22 cellular contexts compared by ENCODE assay signal in the genomic region with DNA sequence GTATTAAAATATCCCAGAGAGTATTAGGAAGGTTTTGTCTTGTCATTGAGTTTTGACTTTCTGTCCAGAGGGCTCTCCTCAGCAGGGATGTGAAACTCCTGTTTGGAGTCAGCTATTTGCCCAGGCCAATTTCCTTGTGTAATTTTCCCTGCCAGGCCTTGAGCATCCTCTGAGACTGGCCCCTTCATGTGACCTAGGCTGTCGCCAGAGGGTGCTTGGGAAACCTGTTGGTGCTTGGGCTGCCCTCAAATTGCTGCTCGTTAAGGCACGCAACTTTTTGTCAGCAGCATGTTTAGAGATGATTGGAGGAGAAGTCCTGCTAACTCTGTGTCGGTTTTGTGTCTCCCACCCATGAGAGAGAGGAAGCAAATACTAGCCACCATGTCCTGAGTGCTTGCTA. TPM values are rescaled to one million over a fixed set of nuclear protein-coding genes. Genes with fewer than 3 reads are reported as not detected.
DNase-seq lines count a peak whose midpoint lies in the region; ATAC-seq, FAIRE-seq and TF ChIP-seq lines count a peak whose summit lies in the region.
"Had no signal": no experiment of that assay in that cellular context is flagged by ENCODE, and none has a peak within 500 bp of the region (broad histone marks: within the 10 kb centered on the region; RNA-seq: fewer than 3 reads in every experiment).

No MANE protein-coding gene starts in this region.

- H3K4me1 Mint-ChIP-seq in activated naive CD4-positive, alpha-beta T cell treated with anti-CD3 and anti-CD28 coated beads for 36 hours (ENCODE audit: low read depth), result peaks cover 20% of the 10 kb centered on the region

- in situ Hi-C loops in GM12878 (cut with MboI), result no loop called here

- no peak for TF ChIP-seq EP300 in GM12878 (IDR thresholded peaks at IDR 0.05; ENCODE audit: borderline replicate concordance in 1 of 2, control insufficient read depth in 1 of 2, low read depth in 2 of 2, low read length in 2 of 2)

- FAIRE-seq in GM12878 (lab: Jason Lieb, UNC), result peak; percentile 59
- FAIRE-seq: RCC 7860 had no signal

- H3K4me2 ChIP-seq in GM12878 (ENCODE audit: control insufficient read depth, insufficient read depth), result peak overlapping the region; percentile 4; the same call in 1 of the 2 replicates

- no peak for TF ChIP-seq RAD21 in GM12878 (IDR thresholded peaks at IDR 0.05; ENCODE audit: insufficient read depth, low read depth, low read length)

- RAD21 ChIA-PET in GM12878 (lab: Charles Lee; ENCODE audit: unreplicated experiment), result no interaction called here

- no peaks in the 10 kb centered on the region; the same call in 2 of the 3 replicates for H3K9me3 ChIP-seq in GM12878 (replicated peaks; ENCODE audit: control insufficient read depth, insufficient read depth, low read length)
- H3K9me3 ChIP-seq: SJSA1, upper lobe of left lung had no signal

- intact Hi-C loops in GM12878 (cut with micrococcal nuclease; ENCODE audit: unreplicated experiment), result no loop called here
- intact Hi-C loops in activated naive CD4-positive, alpha-beta T cell treated with anti-CD3 and anti-CD28 coated beads for 36 hours (cut with micrococcal nuclease), result no loop called here

- H3K27ac ChIP-seq in GM12878 (ENCODE audit: control insufficient read depth, insufficient read depth), result no peak overlapping the region
- H3K27ac ChIP-seq: SJSA1, upper lobe of left lung had no signal

- H3K4me3 Mint-ChIP-seq in activated naive CD4-positive, alpha-beta T cell treated with anti-CD3 and anti-CD28 coated beads for 36 hours, result no peak overlapping the region
- H3K4me3 Mint-ChIP-seq: activated CD4-positive, alpha-beta memory T cell treated with anti-CD3 and anti-CD28 coated beads, Interleukin-2, amount 10 ng/mL, durations not matched to agents 7 days and 5 days; memory B cell had no signal

- CTCF ChIA-PET in GM12878 (lab: Yijun Ruan, JAX), result interaction anchor here (1.0 to 1.4 kb wide), 2 partner anchors 12 to 84 kb away, joined by 3 to 5 read pairs; no protein-coding TSS in a partner anchor
- CTCF ChIA-PET in activated naive CD4-positive, alpha-beta T cell treated with anti-CD3 and anti-CD28 coated beads for 36 hours (lab: Charles Lee), result no interaction called here

- POLR2A ChIA-PET in GM12878 (lab: Charles Lee), result no interaction called here

- no peak for TF ChIP-seq POLR2A in GM12878 (IDR thresholded peaks at IDR 0.05; ENCODE audit: low read depth, low read length)

- H3K9me3 Mint-ChIP-seq in activated naive CD4-positive, alpha-beta T cell treated with anti-CD3 and anti-CD28 coated beads for 36 hours, result no peaks in the 10 kb centered on the region
- H3K9me3 Mint-ChIP-seq: memory B cell had no signal

- no peaks in the 10 kb centered on the region for H4K20me1 ChIP-seq in GM12878 (ENCODE audit: control insufficient read depth, insufficient read depth)

- DNase-seq in activated effector memory CD4-positive, alpha-beta T cell treated with anti-CD3 and anti-CD28 coated beads, Interleukin-2, amount 50 U/mL, for 16 hours, result peak; percentile 16
- no peak for DNase-seq in activated effector memory CD4-positive, alpha-beta T cell treated with Interleukin-2 at 50 U/mL for 16 hours
- DNase-seq in GM12878 (ENCODE audit: low read depth, low spot score) (no peak), KG1 (lab: John Stamatoyannopoulos, UW) (no peak)
- DNase-seq in activated naive CD4-positive, alpha-beta T cell treated with anti-CD3 and anti-CD28 coated beads for 36 hours, result no peak
- DNase-seq: activated CD4-positive, alpha-beta memory T cell treated with anti-CD3 and anti-CD28 coated beads, Interleukin-2, amount 10 ng/mL, durations not matched to agents 7 days and 5 days; activated CD4-positive, CD25-positive, alpha-beta regulatory T cell treated with anti-CD3 and anti-CD28 coated beads, Interleukin-2, amount 50 U/mL, for 72 hours; cerebellar nuclear complex; EL; head of caudate nucleus; NCI-H446 treated with DMSO at 0.1 percent for 48 hours; nucleus accumbens; upper lobe of left lung had no signal

- H3K27me3 Mint-ChIP-seq in activated naive CD4-positive, alpha-beta T cell treated with anti-CD3 and anti-CD28 coated beads for 36 hours (ENCODE audit: low read depth), result peaks cover 3% of the 10 kb centered on the region

- H3K79me2 ChIP-seq in GM12878 (ENCODE audit: control insufficient read depth, insufficient read depth, low read length), result no peaks in the 10 kb centered on the region

- H3K9ac ChIP-seq in GM12878 (ENCODE audit: control insufficient read depth, insufficient read depth, low read length), result no peak overlapping the region

- H3K36me3 ChIP-seq in GM12878 (ENCODE audit: control insufficient read depth in 2 of 2, insufficient read depth in 2 of 2, low read length in 1 of 2), result no peaks in the 10 kb centered on the region
- H3K36me3 ChIP-seq: SJSA1, upper lobe of left lung had no signal

- H3K27ac Mint-ChIP-seq in activated naive CD4-positive, alpha-beta T cell treated with anti-CD3 and anti-CD28 coated beads for 36 hours, result no peak overlapping the region
- H3K27ac Mint-ChIP-seq: activated CD4-positive, alpha-beta memory T cell treated with anti-CD3 and anti-CD28 coated beads, Interleukin-2, amount 10 ng/mL, durations not matched to agents 7 days and 5 days had no signal

- H3K36me3 Mint-ChIP-seq in activated naive CD4-positive, alpha-beta T cell treated with anti-CD3 and anti-CD28 coated beads for 36 hours (ENCODE audit: low read depth), result no peaks in the 10 kb centered on the region
- H3K36me3 Mint-ChIP-seq: memory B cell had no signal

- TF ChIP-seq CTCF in GM12878 (IDR thresholded peaks at IDR 0.05 in 2 of 3, conservative IDR thresholded peaks at IDR 0.05 in 1 of 3; ENCODE audit: control insufficient read depth in 2 of 3, extremely low read depth in 1 of 3, insufficient read depth in 1 of 3, low read depth in 3 of 3, low read length in 3 of 3), result no peak

- no peak overlapping the region for H3K4me3 ChIP-seq in GM12878
- H3K4me3 ChIP-seq: SJSA1, upper lobe of left lung had no signal

- no peaks in the 10 kb centered on the region for H3K27me3 ChIP-seq in GM12878 (replicated peaks in 1 of 2; ENCODE audit: control insufficient read depth in 2 of 2, insufficient read depth in 2 of 2, low read length in 1 of 2)
- H3K27me3 ChIP-seq: upper lobe of left lung had no signal

- peaks cover 10% of the 10 kb centered on the region for H3K4me1 ChIP-seq in GM12878 (ENCODE audit: control insufficient read depth, insufficient read depth, low read length)
- H3K4me1 ChIP-seq: SJSA1, upper lobe of left lung had no signal

- H2AFZ ChIP-seq in GM12878 (ENCODE audit: control insufficient read depth, low read depth, low read length), result no peak overlapping the region

- SMC1A ChIA-PET in GM12878 (lab: Charles Lee; ENCODE audit: uncharacterized antibody, unreplicated experiment), result interaction anchor here (1.3 kb wide), 2 partner anchors 8 to 47 kb away, joined by 3 to 4 read pairs; no protein-coding TSS in a partner anchor

- WGBS in GM12878 (ENCODE audit: insufficient coverage, insufficient replicate concordance, low lambda C conversion rate, missing lambda C conversion rate), result 42% methylated on average over 4 of the region's 4 CpGs

- peak; percentile 12 for ATAC-seq in HG02938 (IDR thresholded peaks at IDR 0.05; ENCODE audit: unreplicated experiment)
- no peak for ATAC-seq in GM12878
- ATAC-seq in HG03439 (IDR thresholded peaks at IDR 0.05; ENCODE audit: unreplicated experiment), result no peak
- ATAC-seq in GM21515 (IDR thresholded peaks at IDR 0.05; ENCODE audit: unreplicated experiment), result no peak

- no TSS peak for BruUV-seq in GM12878 (replicated peaks; lab: Mats Ljungman, UMichigan)

TF ChIP-seq in GM12878, 131 proteins besides CTCF, POLR2A, EP300 and RAD21 (continues in another document):
- TF ChIP-seq FOXK2 (IDR thresholded peaks at IDR 0.05) (no peak), ZNF274 (IDR thresholded peaks at IDR 0.05; ENCODE audit: insufficient read depth, insufficient read length) (no peak), GABPA (IDR thresholded peaks at IDR 0.05; ENCODE audit: low read depth) (no peak), MEF2A (IDR thresholded peaks at IDR 0.05; ENCODE audit: insufficient read depth, low read depth, low read length) (no peak), NRF1 (conservative IDR thresholded peaks at IDR 0.05; ENCODE audit: low read depth, low read length) (no peak)
- TF ChIP-seq, protein P1, sequence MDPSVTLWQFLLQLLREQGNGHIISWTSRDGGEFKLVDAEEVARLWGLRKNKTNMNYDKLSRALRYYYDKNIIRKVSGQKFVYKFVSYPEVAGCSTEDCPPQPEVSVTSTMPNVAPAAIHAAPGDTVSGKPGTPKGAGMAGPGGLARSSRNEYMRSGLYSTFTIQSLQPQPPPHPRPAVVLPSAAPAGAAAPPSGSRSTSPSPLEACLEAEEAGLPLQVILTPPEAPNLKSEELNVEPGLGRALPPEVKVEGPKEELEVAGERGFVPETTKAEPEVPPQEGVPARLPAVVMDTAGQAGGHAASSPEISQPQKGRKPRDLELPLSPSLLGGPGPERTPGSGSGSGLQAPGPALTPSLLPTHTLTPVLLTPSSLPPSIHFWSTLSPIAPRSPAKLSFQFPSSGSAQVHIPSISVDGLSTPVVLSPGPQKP (IDR thresholded peaks at IDR 0.05; ENCODE audit: low read depth, low read length), result no peak

RNA-seq across cellular contexts. Expression of gene IQSEC3, which starts 39.1 kb away (rescaled TPM):
- total RNA-seq in GM12878 (2013; cell fraction: nucleolus; rRNA removed), result not detected in 2 replicates
- total RNA-seq in GM12878 (2014; rRNA removed) (not detected in 2 replicates), GM12878 (2014; rRNA removed; fragmentation: Illumina TruSeq; extraction: Trizol) (not detected in 2 replicates), GM12878 (2021) (not detected in 2 replicates)
- polyA plus RNA-seq in GM12878 (2011; ENCODE audit: low read depth), result not detected
- polyA plus RNA-seq in GM12878 (2011; rRNA removed) (not detected in 2 replicates), GM12878 (2014; fragmentation: Illumina TruSeq; extraction: Trizol) (not detected in 2 replicates), GM12878 (2014; fragmentation: Nextera tagmentation; extraction: Ambion mirVana) (not detected), GM12878 (2014; rRNA removed) (not detected in 2 replicates), GM12878 (2016; fragmentation: Nextera tagmentation; extraction: Ambion mirVana) (not detected)
- 0.01 TPM in 1 of 2 replicates, not detected in the other for polyA plus RNA-seq in GM12878 (2011; cell fraction: cytosol; rRNA removed)
- polyA plus RNA-seq in GM12878 (2011; cell fraction: nucleus; rRNA removed), result 0.03 TPM in 1 of 2 replicates, not detected in the other
- polyA plus RNA-seq in GM12878 (2012), result 0.04 TPM in 1 of 2 replicates, not detected in the other
- polyA minus RNA-seq in GM12878 (2011; rRNA and poly(A)+ RNA removed), result not detected in 2 replicates
- not detected in 2 replicates for polyA minus RNA-seq in GM12878 (2011; cell fraction: cytosol; rRNA and poly(A)+ RNA removed)
- polyA minus RNA-seq in GM12878 (2011; cell fraction: nucleus; rRNA and poly(A)+ RNA removed), result not detected in 2 replicates
- total RNA-seq in activated naive CD4-positive, alpha-beta T cell treated with anti-CD3 and anti-CD28 coated beads for 36 hours, result 1 to 10 TPM in 1 of 2 experiments, under 1 TPM in 1; 0.86 to 1.0 TPM
- total RNA-seq: A673, pulmonary artery endothelial cell, SJSA1 had no signal
- polyA plus RNA-seq: BJ had no signal
